In genomic region chr2:199463708-199464613, GRCh38 we compare ENCODE assay signal across 8 cellular contexts. TPM values are rescaled to one million over a fixed set of nuclear protein-coding genes. Genes with fewer than 3 reads are reported as not detected.
A peak's percentile ranks its signal among the peaks of the same experiment; 100 is the strongest.
DNase-seq lines count a peak whose midpoint lies in the region; ATAC-seq and TF ChIP-seq lines count a peak whose summit lies in the region.

No MANE protein-coding gene starts in this region.

- no peaks in the 10 kb centered on the region for H3K9me3 Mint-ChIP-seq in mesothelial cell of epicardium

- 3 to 4% methylated on average over 66 of the region's 66 CpGs for WGBS in heart right ventricle, 2 donors

- no peaks in the 10 kb centered on the region for H3K36me3 Mint-ChIP-seq in mesothelial cell of epicardium

- H3K27ac ChIP-seq in heart right ventricle: no peak overlapping the region
- H3K27ac ChIP-seq in vagina: peak overlapping the region; percentile 12

- H3K27me3 Mint-ChIP-seq in mesothelial cell of epicardium (ENCODE audit: low read depth): peaks cover 94% of the 10 kb centered on the region

- H3K27me3 ChIP-seq in heart right ventricle (peaks cover 56 to 94% (median 93%) of the 10 kb centered on the region in 7 donors), vagina (peaks cover 13% of the 10 kb centered on the region)

- H3K4me1 ChIP-seq in heart right ventricle: peaks cover 16 to 52% (median 30%) of the 10 kb centered on the region in 9 donors
- H3K4me1 ChIP-seq in vagina: peaks cover 28% of the 10 kb centered on the region

- no peaks in the 10 kb centered on the region for H3K9me3 ChIP-seq in heart right ventricle
- no peaks in the 10 kb centered on the region for H3K9me3 ChIP-seq in vagina

- peak overlapping the region; percentile 43 for H3K4me3 Mint-ChIP-seq in mesothelial cell of epicardium

- DNase-seq in heart right ventricle (no peak), Right ventricle myocardium superior (no peak), cardiac fibroblast (ENCODE audit: low read depth in 2 of 2) (no peak), mesothelial cell of epicardium (ENCODE audit: low spot score in 2 of 2, unreplicated experiment in 2 of 2) (peak in 1 of 2 experiments; percentile 44), vagina (ENCODE audit: extremely low spot score in 2 of 2) (no peak), RKO (ENCODE audit: low spot score) (no peak), germinal center (ENCODE audit: low spot score) (no peak)

- H3K4me3 ChIP-seq in heart right ventricle: peak overlapping the region; percentile 0 to 61 (median 49)
- H3K4me3 ChIP-seq in cardiac fibroblast (replicated peaks in 1 of 2; ENCODE audit: low read depth in 2 of 2, low read length in 2 of 2): peak overlapping the region; percentile 15 to 58
- peak overlapping the region; percentile 49 to 50 for H3K4me3 ChIP-seq in vagina

- peaks cover 16% of the 10 kb centered on the region for H3K4me1 Mint-ChIP-seq in mesothelial cell of epicardium

- ATAC-seq in heart right ventricle (no peak), Right ventricle myocardium superior (ENCODE audit: poor library complexity) (no peak), HG03175 (IDR thresholded peaks at IDR 0.05; ENCODE audit: unreplicated experiment) (no peak)

- no peak overlapping the region for H3K27ac Mint-ChIP-seq in mesothelial cell of epicardium

- no peak for TF ChIP-seq CTCF in heart right ventricle (IDR thresholded peaks at IDR 0.05)
- TF ChIP-seq CTCF in cardiac fibroblast (IDR thresholded peaks at IDR 0.05; ENCODE audit: low read depth, low read length): no peak
- no peak for TF ChIP-seq CTCF in mesothelial cell of epicardium (IDR thresholded peaks at IDR 0.05; ENCODE audit: unreplicated experiment)
- peak in 1 of 3 experiments; percentile 19 for TF ChIP-seq CTCF in vagina (IDR thresholded peaks at IDR 0.05)

- TF ChIP-seq POLR2A in vagina (IDR thresholded peaks at IDR 0.05): no peak

- H3K36me3 ChIP-seq in heart right ventricle (no peaks in the 10 kb centered on the region), vagina (no peaks in the 10 kb centered on the region)

- intact Hi-C loops in heart right ventricle (cut with DNase I): loop anchor here in 1 of 10 donors (10.0 kb wide), 1 partner anchor 1149 kb away; no protein-coding TSS in a partner anchor
- intact Hi-C loops in Right ventricle myocardium superior (cut with DNase I): no loop called here
- intact Hi-C loops in vagina (cut with DNase I): no loop called here

RNA-seq across cellular contexts. Expression of gene SATB2, which starts 6.2 kb away (rescaled TPM):
- total RNA-seq in heart right ventricle (1 to 10 TPM in 4 of 10 donors, under 1 TPM in 6; 0.42 to 2.3 (median 0.89) TPM), Right ventricle myocardium superior (1.3 TPM), mesothelial cell of epicardium (3.4 to 4.0 TPM (median 3.8 TPM) in 3 replicates), vagina (7.4 TPM)
- under 1 TPM; 0.29 to 0.59 TPM for polyA plus RNA-seq in heart right ventricle
